In genomic region chr11:107683807-107684206, GRCh38 we compare ENCODE assay signal across 10 cellular contexts. TPM values are rescaled to one million over a fixed set of nuclear protein-coding genes. Genes with fewer than 3 reads are reported as not detected.
DNase-seq lines count a peak whose midpoint lies in the region; TF ChIP-seq lines count a peak whose summit lies in the region.
"Had no signal": no experiment of that assay in that cellular context is flagged by ENCODE, and none has a peak within 500 bp of the region (broad histone marks: within the 10 kb centered on the region; RNA-seq: fewer than 3 reads in every experiment).

No MANE protein-coding gene starts in this region.

- no peaks in the 10 kb centered on the region for H3K9me3 Mint-ChIP-seq in chondrocyte (ENCODE audit: low read depth)
- no peaks in the 10 kb centered on the region for H3K9me3 Mint-ChIP-seq in activated CD4-positive, alpha-beta T cell treated with anti-CD3 and anti-CD28 coated beads, Interleukin-2, amount 10 ng/mL, durations not matched to agents 7 days and 5 days

- CTCF ChIA-PET in activated CD4-positive, alpha-beta T cell treated with anti-CD3 and anti-CD28 coated beads, Interleukin-2, amount 10 ng/mL, durations not matched to agents 7 days and 5 days (lab: Charles Lee) = interaction anchor here (0.6 kb wide), 1 partner anchor 163 kb away, joined by 6 read pairs; no protein-coding TSS in a partner anchor

- H3K4me2 ChIP-seq in mesenchymal stem cell (ENCODE audit: low read length, poor library complexity, severe bottlenecking) = no peak overlapping the region

- H3K4me3 Mint-ChIP-seq in chondrocyte (ENCODE audit: unreplicated experiment) = no peak overlapping the region
- H3K4me3 Mint-ChIP-seq in activated CD4-positive, alpha-beta T cell treated with anti-CD3 and anti-CD28 coated beads, Interleukin-2, amount 10 ng/mL, durations not matched to agents 7 days and 5 days = no peak overlapping the region

- H3K14ac ChIP-seq in mesenchymal stem cell (ENCODE audit: low read length in 2 of 2) = no peak overlapping the region

- no peak overlapping the region for H4K8ac ChIP-seq in mesenchymal stem cell (ENCODE audit: low read length)

- no peak overlapping the region for H2AK5ac ChIP-seq in mesenchymal stem cell (ENCODE audit: low read length, severe bottlenecking)

- H3K27me3 Mint-ChIP-seq in chondrocyte (ENCODE audit: low read depth) = peaks cover 11% of the 10 kb centered on the region
- H3K27me3 Mint-ChIP-seq in activated CD4-positive, alpha-beta T cell treated with anti-CD3 and anti-CD28 coated beads, Interleukin-2, amount 10 ng/mL, durations not matched to agents 7 days and 5 days = no peaks in the 10 kb centered on the region

- no peaks in the 10 kb centered on the region for H3K9me3 ChIP-seq in mesenchymal stem cell (ENCODE audit: control insufficient read depth, low read length)
- H3K9me3 ChIP-seq: lower lobe of right lung, spleen, stomach had no signal

- no peak overlapping the region for H2BK120ac ChIP-seq in mesenchymal stem cell (ENCODE audit: low read depth, low read length)

- H2BK5ac ChIP-seq in mesenchymal stem cell (ENCODE audit: low read depth, low read length, poor library complexity, severe bottlenecking) = no peak overlapping the region

- H3K4ac ChIP-seq in mesenchymal stem cell (ENCODE audit: low read depth in 1 of 2, low read length in 2 of 2) = no peak overlapping the region

- H3K36me3 ChIP-seq in mesenchymal stem cell (ENCODE audit: control insufficient read depth in 1 of 2, insufficient read depth in 2 of 2, low read depth in 1 of 2, low read length in 2 of 2) = no peaks in the 10 kb centered on the region
- H3K36me3 ChIP-seq: lower lobe of right lung, spleen, stomach had no signal

- no peak overlapping the region for H2BK15ac ChIP-seq in mesenchymal stem cell (ENCODE audit: low read depth, poor library complexity, severe bottlenecking)

- no peak overlapping the region for H2AFZ ChIP-seq in mesenchymal stem cell (ENCODE audit: low read depth, low read length)

- H3K27ac ChIP-seq in mesenchymal stem cell (ENCODE audit: low read length, poor library complexity, severe bottlenecking) = no peak overlapping the region
- H3K27ac ChIP-seq: lower lobe of right lung, spleen, stomach had no signal

- no peaks in the 10 kb centered on the region for H3K4me1 ChIP-seq in mesenchymal stem cell (ENCODE audit: control insufficient read depth, insufficient read depth, low read depth, low read length)
- H3K4me1 ChIP-seq: spleen, stomach had no signal

- H4K91ac ChIP-seq in mesenchymal stem cell (ENCODE audit: low read length) = no peak overlapping the region

- POLR2A ChIA-PET in activated CD4-positive, alpha-beta T cell treated with anti-CD3 and anti-CD28 coated beads, Interleukin-2, amount 10 ng/mL, durations not matched to agents 7 days and 5 days (lab: Charles Lee) = no interaction called here

- H3K4me1 Mint-ChIP-seq in chondrocyte (ENCODE audit: low read depth) = no peaks in the 10 kb centered on the region
- H3K4me1 Mint-ChIP-seq in activated CD4-positive, alpha-beta T cell treated with anti-CD3 and anti-CD28 coated beads, Interleukin-2, amount 10 ng/mL, durations not matched to agents 7 days and 5 days = no peaks in the 10 kb centered on the region

- H2BK12ac ChIP-seq in mesenchymal stem cell (ENCODE audit: low read length in 2 of 2) = no peak overlapping the region

- no peak overlapping the region for H3K4me3 ChIP-seq in retinal pigment epithelial cell (ENCODE audit: low read length)
- no peak overlapping the region for H3K4me3 ChIP-seq in mesenchymal stem cell (ENCODE audit: insufficient read depth in 1 of 2, low read depth in 1 of 2, low read length in 2 of 2)
- H3K4me3 ChIP-seq: lower lobe of right lung, spleen, stomach had no signal

- H3K79me1 ChIP-seq in mesenchymal stem cell (replicated peaks; ENCODE audit: low read length, poor library complexity, severe bottlenecking) = no peaks in the 10 kb centered on the region

- WGBS in mesenchymal stem cell = 79% methylated on average over 2 of the region's 2 CpGs

- no peak overlapping the region for H3K27ac Mint-ChIP-seq in chondrocyte (ENCODE audit: unreplicated experiment)
- no peak overlapping the region for H3K27ac Mint-ChIP-seq in activated CD4-positive, alpha-beta T cell treated with anti-CD3 and anti-CD28 coated beads, Interleukin-2, amount 10 ng/mL, durations not matched to agents 7 days and 5 days

- TF ChIP-seq CTCF in GM12873 (IDR thresholded peaks at IDR 0.05; ENCODE audit: insufficient read depth, low read depth, low read length, missing control alignments) (peak; percentile 57), LNCAP (IDR thresholded peaks at IDR 0.05) (peak; percentile 28; the same call in 1 of the 2 replicates), chondrocyte (IDR thresholded peaks at IDR 0.05) (peak; percentile 60), retinal pigment epithelial cell (conservative IDR thresholded peaks at IDR 0.05; ENCODE audit: low read depth, low read length) (peak; percentile 54)

- no peaks in the 10 kb centered on the region for H3K27me3 ChIP-seq in mesenchymal stem cell (ENCODE audit: control insufficient read depth in 1 of 2, insufficient read depth in 1 of 2, low read length in 2 of 2)
- H3K27me3 ChIP-seq: spleen, stomach had no signal

- DNase-seq in chondrocyte (ENCODE audit: low spot score) (no peak), retinal pigment epithelial cell (ENCODE audit: low read depth) (no peak), mesenchymal stem cell (no peak), NCI-H1417 treated with DMSO at 0.1 percent for 48 hours (lab: John Stamatoyannopoulos, UW) (no peak)
- DNase-seq in activated CD4-positive, alpha-beta T cell treated with anti-CD3 and anti-CD28 coated beads, Interleukin-2, amount 10 ng/mL, durations not matched to agents 7 days and 5 days = no peak
- DNase-seq: lower lobe of right lung, spleen, stomach had no signal

- no peaks in the 10 kb centered on the region for H3K36me3 Mint-ChIP-seq in chondrocyte (ENCODE audit: low read depth)
- no peaks in the 10 kb centered on the region for H3K36me3 Mint-ChIP-seq in activated CD4-positive, alpha-beta T cell treated with anti-CD3 and anti-CD28 coated beads, Interleukin-2, amount 10 ng/mL, durations not matched to agents 7 days and 5 days (ENCODE audit: low read depth)

- H3K23ac ChIP-seq in mesenchymal stem cell (ENCODE audit: low read length in 2 of 2) = no peak overlapping the region

- no peak overlapping the region for H3K9ac ChIP-seq in mesenchymal stem cell (ENCODE audit: low read length)

- H3K18ac ChIP-seq in mesenchymal stem cell (ENCODE audit: low read depth in 1 of 2, low read length in 2 of 2) = no peak overlapping the region

RNA-seq across cellular contexts. Expression of gene SLN, which starts 28.0 kb away (rescaled TPM):
- not detected in 3 replicates for total RNA-seq in chondrocyte
- 0.21 TPM for polyA plus RNA-seq in mesenchymal stem cell (2013, experiment 1 of 2)
- polyA plus RNA-seq in mesenchymal stem cell (2013, experiment 2 of 2) = not detected
- total RNA-seq in activated CD4-positive, alpha-beta T cell treated with anti-CD3 and anti-CD28 coated beads, Interleukin-2, amount 10 ng/mL, durations not matched to agents 7 days and 5 days = not detected
- total RNA-seq: stomach had no signal
